In the genomic region with DNA sequence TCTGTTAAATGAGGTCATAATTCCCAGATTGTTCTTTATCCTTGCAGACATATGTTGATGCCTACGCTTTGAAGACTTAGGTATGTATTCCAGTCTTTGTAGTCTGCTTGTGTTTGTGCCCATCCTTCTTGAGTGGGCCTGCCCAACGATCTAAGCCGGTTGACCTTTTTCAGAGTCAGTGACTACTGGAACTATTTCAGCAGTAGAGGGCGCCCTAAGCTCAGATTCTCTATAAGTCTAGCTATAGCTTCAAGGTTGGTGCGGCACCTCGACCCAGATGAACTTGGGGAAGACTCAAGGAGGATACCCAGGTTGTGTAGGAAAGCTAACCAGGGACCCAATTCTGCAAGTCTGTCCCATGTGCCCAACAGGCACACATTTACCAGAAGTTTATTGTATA, we compare ENCODE assay signal across 12 cellular contexts.
DNase-seq lines count a peak whose midpoint lies in the region; ATAC-seq and TF ChIP-seq lines count a peak whose summit lies in the region.
"Had no signal": no experiment of that assay in that cellular context is flagged by ENCODE, and none has a peak within 500 bp of the region (broad histone marks: within the 10 kb centered on the region; RNA-seq: fewer than 3 reads in every experiment).

No MANE protein-coding gene starts in this region.

- DNase-seq in NCI-H2029 treated with DMSO at 0.1 percent for 48 hours (lab: John Stamatoyannopoulos, UW) (peak; percentile 29), NCI-H2029 (lab: John Stamatoyannopoulos, UW) (no peak), HL-60 (ENCODE audit: low read depth in 1 of 2, low spot score in 1 of 2) (peak; percentile 10 to 42), SK-MEL-5 (ENCODE audit: low read depth, low spot score) (peak; percentile 76), right lobe of liver (no peak), T-helper 17 cell (no peak), NCI-H1105 treated with DMSO at 0.1 percent for 48 hours (lab: John Stamatoyannopoulos, UW) (no peak), LoVo (ENCODE audit: low spot score) (no peak)
- DNase-seq: activated CD4-positive, alpha-beta memory T cell treated with anti-CD3 and anti-CD28 coated beads, Interleukin-2, amount 10 ng/mL, durations not matched to agents 7 days and 5 days; left ventricle myocardium inferior had no signal

- no peaks in the 10 kb centered on the region for H3K27me3 ChIP-seq in HL-60 (ENCODE audit: insufficient read depth, poor library complexity, severe bottlenecking)
- no peaks in the 10 kb centered on the region for H3K27me3 ChIP-seq in right lobe of liver

- ATAC-seq in right lobe of liver (no peak), T-helper 17 cell (no peak)

- no peaks in the 10 kb centered on the region for H3K4me1 Mint-ChIP-seq in T-helper 17 cell
- H3K4me1 Mint-ChIP-seq: activated CD4-positive, alpha-beta memory T cell treated with anti-CD3 and anti-CD28 coated beads, Interleukin-2, amount 10 ng/mL, durations not matched to agents 7 days and 5 days had no signal

- no peak overlapping the region for H3K4me3 Mint-ChIP-seq in T-helper 17 cell
- H3K4me3 Mint-ChIP-seq: activated CD4-positive, alpha-beta memory T cell treated with anti-CD3 and anti-CD28 coated beads, Interleukin-2, amount 10 ng/mL, durations not matched to agents 7 days and 5 days; dendritic cell treated with granulocyte-macrophage colony-stimulating factor and Interleukin-4, amounts not matched to agents 40 ng/mL and 50 ng/mL, for 4 days had no signal

- 38% methylated on average over 6 of the region's 6 CpGs for WGBS in right lobe of liver (ENCODE audit: insufficient coverage, low coverage, low lambda C conversion rate, missing lambda C conversion rate)

- no peaks in the 10 kb centered on the region for H3K4me1 ChIP-seq in right lobe of liver
- H3K4me1 ChIP-seq: left ventricle myocardium inferior had no signal

- in situ Hi-C loops in SK-MEL-5 (cut with HindIII; ENCODE audit: low pct_unique_long_range_greater_than_20kb, low sequenced_read_pairs), result no loop called here

- H3K36me3 ChIP-seq in right lobe of liver, result no peaks in the 10 kb centered on the region
- H3K36me3 ChIP-seq: left ventricle myocardium inferior, thoracic aorta had no signal

- no peak for TF ChIP-seq POLR2A in right lobe of liver (IDR thresholded peaks at IDR 0.05)

- H3K27me3 Mint-ChIP-seq in T-helper 17 cell, result no peaks in the 10 kb centered on the region
- H3K27me3 Mint-ChIP-seq: activated CD4-positive, alpha-beta memory T cell treated with anti-CD3 and anti-CD28 coated beads, Interleukin-2, amount 10 ng/mL, durations not matched to agents 7 days and 5 days; dendritic cell treated with granulocyte-macrophage colony-stimulating factor and Interleukin-4, amounts not matched to agents 40 ng/mL and 50 ng/mL, for 4 days had no signal

- TF ChIP-seq CTCF in HL-60 (IDR thresholded peaks at IDR 0.05; ENCODE audit: insufficient read depth, low read length) (peak; percentile 22), right lobe of liver (IDR thresholded peaks at IDR 0.05) (peak in 3 of 4 donors; percentile 5 to 16 (median 15))

- no peak overlapping the region for H3K27ac Mint-ChIP-seq in T-helper 17 cell
- H3K27ac Mint-ChIP-seq: activated CD4-positive, alpha-beta memory T cell treated with anti-CD3 and anti-CD28 coated beads, Interleukin-2, amount 10 ng/mL, durations not matched to agents 7 days and 5 days; dendritic cell treated with granulocyte-macrophage colony-stimulating factor and Interleukin-4, amounts not matched to agents 40 ng/mL and 50 ng/mL, for 4 days had no signal

- H3K27ac ChIP-seq in HL-60 (replicated peaks), result no peak overlapping the region
- H3K27ac ChIP-seq in right lobe of liver, result no peak overlapping the region
- H3K27ac ChIP-seq: left ventricle myocardium inferior, thoracic aorta had no signal

- H3K9me3 ChIP-seq in right lobe of liver, result peaks cover 0 to 8% (median 0%) of the 10 kb centered on the region in 4 donors
- H3K9me3 ChIP-seq in T-helper 17 cell (ENCODE audit: control insufficient read depth, low read length, poor library complexity, severe bottlenecking), result no peaks in the 10 kb centered on the region

- intact Hi-C loops in right lobe of liver (cut with DNase I), result no loop called here

- H3K4me3 ChIP-seq in HL-60 (replicated peaks; ENCODE audit: insufficient read depth, low read length), result no peak overlapping the region
- no peak overlapping the region for H3K4me3 ChIP-seq in right lobe of liver
- H3K4me3 ChIP-seq: left ventricle myocardium inferior, thoracic aorta had no signal

- no peaks in the 10 kb centered on the region for H3K36me3 Mint-ChIP-seq in T-helper 17 cell (ENCODE audit: low read depth)

Comparison
In these comparisons a context has a peak if more than half of its experiments do, and no peak if none do; other contexts are left out.
1. DNase-seq: peak in NCI-H2029 treated with DMSO at 0.1 percent for 48 hours (single experiment), HL-60 (2 of 2) and SK-MEL-5 (single experiment); none in NCI-H2029 (single experiment), right lobe of liver (0 of 3), T-helper 17 cell (0 of 3), NCI-H1105 treated with DMSO at 0.1 percent for 48 hours (single experiment) and LoVo (single experiment).